ENCODE assay signal across 23 cellular contexts in genomic region chrX:152927858-152928760, GRCh38. TPM values are rescaled to one million over a fixed set of nuclear protein-coding genes. Genes with fewer than 3 reads are reported as not detected.
A peak's percentile ranks its signal among the peaks of the same experiment; 100 is the strongest.
DNase-seq lines count a peak whose midpoint lies in the region; ATAC-seq and TF ChIP-seq lines count a peak whose summit lies in the region.
"Had no signal": no experiment of that assay in that cellular context is flagged by ENCODE, and none has a peak within 500 bp of the region (broad histone marks: within the 10 kb centered on the region; RNA-seq: fewer than 3 reads in every experiment).

No MANE protein-coding gene starts in this region.

- no peak for TF ChIP-seq CTCF in endothelial cell (IDR thresholded peaks at IDR 0.05; ENCODE audit: unreplicated experiment)

- H3K36me3 Mint-ChIP-seq in endothelial cell (ENCODE audit: low read depth, unreplicated experiment), result no peaks in the 10 kb centered on the region

- H3K4me1 Mint-ChIP-seq in endothelial cell (ENCODE audit: unreplicated experiment), result no peaks in the 10 kb centered on the region

- DNase-seq in globus pallidus (ENCODE audit: low spot score) (peak; percentile 80), pons (ENCODE audit: low spot score) (peak; percentile 52), superior temporal gyrus (ENCODE audit: extremely low spot score) (peak; percentile 45), endothelial cell (ENCODE audit: low spot score) (no peak), DMS79 (lab: John Stamatoyannopoulos, UW) (no peak)
- no peak for DNase-seq in effector CD8-positive, alpha-beta T cell (lab: John Stamatoyannopoulos, UW)
- DNase-seq: BE2C, DMS79 treated with DMSO at 0.1 percent for 48 hours, GM23248, IMR-90, NCI-H1092 treated with DMSO at 0.1 percent for 48 hours, NCI-H1436 treated with DMSO at 0.1 percent for 48 hours, NCI-H2029, NCI-H226, NCI-H510A treated with DMSO at 0.1 percent for 48 hours, NCI-H748 treated with DMSO at 0.1 percent for 48 hours, PC-9, RPMI8226, SHP77 had no signal

- H3K27ac ChIP-seq in angular gyrus (ENCODE audit: low read depth, low read length), result peak overlapping the region; percentile 73
- H3K27ac ChIP-seq: A549, GM23248, KMS-11, PC-9 had no signal

- no peak overlapping the region for H3K4me3 Mint-ChIP-seq in endothelial cell (ENCODE audit: unreplicated experiment)

- H3K27ac Mint-ChIP-seq in endothelial cell (ENCODE audit: unreplicated experiment), result no peak overlapping the region

- H3K27me3 Mint-ChIP-seq in endothelial cell (ENCODE audit: unreplicated experiment), result peaks cover 3% of the 10 kb centered on the region

- no peaks in the 10 kb centered on the region for H3K9me3 Mint-ChIP-seq in endothelial cell (ENCODE audit: unreplicated experiment)

- ATAC-seq in GM21576 (IDR thresholded peaks at IDR 0.05; ENCODE audit: unreplicated experiment), result no peak
- ATAC-seq: A549 had no signal

RNA-seq across cellular contexts. Expression of gene ZNF185, which starts 30.2 kb away (rescaled TPM):
- total RNA-seq in endothelial cell (ENCODE audit: unreplicated experiment), result 2.1 TPM

Comparison
In these comparisons a context has a peak if more than half of its experiments do, and no peak if none do; other contexts are left out.
1. DNase-seq: peak in globus pallidus (single experiment), pons (single experiment) and superior temporal gyrus (single experiment); none in effector CD8-positive, alpha-beta T cell (single experiment), endothelial cell (single experiment) and DMS79 (single experiment).